23 cellular contexts compared by ENCODE assay signal in the genomic region with DNA sequence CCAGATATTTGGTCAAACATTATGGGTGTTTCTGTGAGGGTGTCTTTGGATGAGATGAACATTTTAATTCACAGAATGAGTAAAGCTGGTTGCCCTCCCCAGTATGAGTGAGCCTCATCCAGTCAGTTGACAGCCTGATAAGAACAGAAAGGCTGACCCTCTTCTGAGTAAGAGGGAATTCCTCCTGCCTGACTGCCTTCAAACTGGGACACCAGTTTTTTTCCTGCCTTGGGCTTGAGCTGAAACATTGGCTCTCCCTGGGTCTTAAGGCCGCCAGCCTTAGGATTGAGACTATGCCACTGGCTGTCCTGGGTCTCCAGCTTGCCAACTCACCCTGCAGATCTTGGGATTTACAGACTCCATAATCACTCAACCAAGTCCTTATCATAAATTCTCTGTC.
"Had no signal": no experiment of that assay in that cellular context is flagged by ENCODE, and none has a peak within 500 bp of the region (broad histone marks: within the 10 kb centered on the region; RNA-seq: fewer than 3 reads in every experiment).

No MANE protein-coding gene starts in this region.

- H3K4me1 ChIP-seq: body of pancreas had no signal

- H3K79me2 ChIP-seq: hepatocyte had no signal

- H3K4me3 ChIP-seq: body of pancreas, hepatocyte, lung, tibial artery had no signal

- H3K4me2 ChIP-seq: hepatocyte had no signal

- H3K4me1 Mint-ChIP-seq: activated naive CD8-positive, alpha-beta T cell treated with anti-CD3 and anti-CD28 coated beads, Interleukin-2, amount 10 ng/mL, durations not matched to agents 7 days and 5 days; T-cell had no signal

- H3K27me3 ChIP-seq: body of pancreas, hepatocyte, tibial artery had no signal

- H3K27ac ChIP-seq: body of pancreas, hepatocyte, tibial artery, WERI-Rb-1 had no signal

- H3K27me3 Mint-ChIP-seq: progenitor cell of endocrine pancreas; stimulated activated naive CD8-positive, alpha-beta T cell treated with anti-CD3 and anti-CD28 coated beads, Interleukin-15, Interleukin-2, amounts not matched to agents 100 ng/mL and 50 ng/mL, for 24 hours; T-cell had no signal

- H3K36me3 ChIP-seq: tibial artery, WERI-Rb-1 had no signal

- H3K9me3 ChIP-seq: body of pancreas, tibial artery had no signal

- H3K27ac Mint-ChIP-seq: activated naive CD8-positive, alpha-beta T cell treated with anti-CD3 and anti-CD28 coated beads, Interleukin-2, amount 10 ng/mL, durations not matched to agents 7 days and 5 days; mesothelial cell of epicardium; naive thymus-derived CD8-positive, alpha-beta T cell; progenitor cell of endocrine pancreas; T-cell; T-helper 2 cell treated with Interferon-gamma antibody and Interleukin-4, amounts not matched to agents 5 μg/mL and 100 μg/mL, for 36 hours had no signal

- H3K36me3 Mint-ChIP-seq: activated naive CD8-positive, alpha-beta T cell treated with anti-CD3 and anti-CD28 coated beads, Interleukin-2, amount 10 ng/mL, durations not matched to agents 7 days and 5 days; mesothelial cell of epicardium; naive thymus-derived CD8-positive, alpha-beta T cell; T-cell had no signal

- H3K9me3 Mint-ChIP-seq: activated naive CD8-positive, alpha-beta T cell treated with anti-CD3 and anti-CD28 coated beads, Interleukin-2, amount 10 ng/mL, durations not matched to agents 7 days and 5 days; naive thymus-derived CD8-positive, alpha-beta T cell; stimulated activated naive CD8-positive, alpha-beta T cell treated with anti-CD3 and anti-CD28 coated beads, Interleukin-15, Interleukin-2, amounts not matched to agents 100 ng/mL and 50 ng/mL, for 24 hours; T-cell had no signal

- H2AFZ ChIP-seq: hepatocyte had no signal

- H3K4me3 Mint-ChIP-seq: activated naive CD8-positive, alpha-beta T cell treated with anti-CD3 and anti-CD28 coated beads, Interleukin-2, amount 10 ng/mL, durations not matched to agents 7 days and 5 days; mesothelial cell of epicardium; naive thymus-derived CD8-positive, alpha-beta T cell; stimulated activated naive CD8-positive, alpha-beta T cell treated with anti-CD3 and anti-CD28 coated beads, Interleukin-15, Interleukin-2, amounts not matched to agents 100 ng/mL and 50 ng/mL, for 24 hours; T-cell; T-helper 2 cell treated with Interferon-gamma antibody and Interleukin-4, amounts not matched to agents 5 μg/mL and 100 μg/mL, for 36 hours had no signal

- ATAC-seq: body of pancreas; naive thymus-derived CD8-positive, alpha-beta T cell; T-cell had no signal

- DNase-seq: activated CD4-positive, alpha-beta T cell treated with anti-CD3 and anti-CD28 coated beads for 1 hour; activated naive CD4-positive, alpha-beta T cell treated with Interleukin-2 at 50 U/mL for 16 hours; activated naive CD8-positive, alpha-beta T cell treated with anti-CD3 and anti-CD28 coated beads, Interleukin-2, amount 10 ng/mL, durations not matched to agents 7 days and 5 days; activated T-cell treated with anti-CD3 and anti-CD28 coated beads, Interleukin-2, amount 50 U/mL, for 48 hours; amygdala; body of pancreas; caudate nucleus; dermis blood vessel endothelial cell; effector CD8-positive, alpha-beta T cell; glutamatergic neuron; naive thymus-derived CD8-positive, alpha-beta T cell; retina; stimulated activated CD4-positive, alpha-beta T cell treated with anti-CD3 and anti-CD28 coated beads, Interleukin-4, amount 100 ng/mL, for 24 hours; substantia nigra; T-cell; tibial artery; WERI-Rb-1 had no signal
